In genomic region chr1:87024936-87025537, GRCh38 we compare ENCODE assay signal across 8 cellular contexts.
DNase-seq lines count a peak whose midpoint lies in the region; ATAC-seq and TF ChIP-seq lines count a peak whose summit lies in the region.

No MANE protein-coding gene starts in this region.

- no peak overlapping the region for H2AFZ ChIP-seq in parathyroid adenoma

- intact Hi-C loops in esophagus squamous epithelium (cut with DNase I): no loop called here

- H3K27me3 ChIP-seq in esophagus squamous epithelium: no peaks in the 10 kb centered on the region
- no peaks in the 10 kb centered on the region for H3K27me3 ChIP-seq in parathyroid adenoma (ENCODE audit: control insufficient read depth, insufficient read depth, low read length)

- no peaks in the 10 kb centered on the region for H3K79me2 ChIP-seq in parathyroid adenoma

- H3K4me1 ChIP-seq in esophagus squamous epithelium: peaks cover 0 to 14% (median 0%) of the 10 kb centered on the region in 3 donors
- no peaks in the 10 kb centered on the region for H3K4me1 ChIP-seq in parathyroid adenoma

- DNase-seq in Daoy (ENCODE audit: low read depth) (peak; percentile 18), HK-2 (ENCODE audit: unreplicated experiment) (peak; percentile 8), OCI-M1 (lab: John Stamatoyannopoulos, UW) (peak; percentile 78), esophagus squamous epithelium (lab: John Stamatoyannopoulos, UW) (no peak), NOMO-1 treated with DMSO at 0.1 percent for 48 hours (lab: John Stamatoyannopoulos, UW; ENCODE audit: unreplicated experiment) (no peak)

- no peak for TF ChIP-seq POLR2A in esophagus squamous epithelium (IDR thresholded peaks at IDR 0.05)

- H3K4me2 ChIP-seq in parathyroid adenoma (ENCODE audit: low read length): no peak overlapping the region

- WGBS in esophagus squamous epithelium, 2 donors: 73% methylated on average over 2 of the region's 2 CpGs

- H3K9ac ChIP-seq in parathyroid adenoma: no peak overlapping the region

- H3K36me3 ChIP-seq in esophagus squamous epithelium (no peaks in the 10 kb centered on the region), parathyroid adenoma (ENCODE audit: control insufficient read depth, insufficient read depth, low read length) (no peaks in the 10 kb centered on the region)

- TF ChIP-seq CTCF in esophagus squamous epithelium (IDR thresholded peaks at IDR 0.05) (peak in 5 of 6 experiments; percentile 11 to 52 (median 17)), parathyroid adenoma (IDR thresholded peaks at IDR 0.05) (peak; percentile 32)

- H3K27ac ChIP-seq in esophagus squamous epithelium: no peak overlapping the region
- H3K27ac ChIP-seq in parathyroid adenoma: no peak overlapping the region

- H3K4me3 ChIP-seq in esophagus squamous epithelium: no peak overlapping the region
- H3K4me3 ChIP-seq in parathyroid adenoma (ENCODE audit: low read depth, low read length): no peak overlapping the region

- no peaks in the 10 kb centered on the region for H3K9me3 ChIP-seq in esophagus squamous epithelium
- H3K9me3 ChIP-seq in parathyroid adenoma (ENCODE audit: control insufficient read depth, low read length): no peaks in the 10 kb centered on the region

- ATAC-seq in GM21381 (IDR thresholded peaks at IDR 0.05; ENCODE audit: unreplicated experiment) (peak; percentile 69), GM18873 (IDR thresholded peaks at IDR 0.05; ENCODE audit: low FRiP score, unreplicated experiment) (no peak)

Comparison
In these comparisons a context has a peak if more than half of its experiments do, and no peak if none do; other contexts are left out.
1. DNase-seq: peak in Daoy (single experiment), HK-2 (single experiment) and OCI-M1 (single experiment); none in esophagus squamous epithelium (single experiment) and NOMO-1 treated with DMSO at 0.1 percent for 48 hours (single experiment).